ENCODE assay signal across 1 cellular context in the genomic region with DNA sequence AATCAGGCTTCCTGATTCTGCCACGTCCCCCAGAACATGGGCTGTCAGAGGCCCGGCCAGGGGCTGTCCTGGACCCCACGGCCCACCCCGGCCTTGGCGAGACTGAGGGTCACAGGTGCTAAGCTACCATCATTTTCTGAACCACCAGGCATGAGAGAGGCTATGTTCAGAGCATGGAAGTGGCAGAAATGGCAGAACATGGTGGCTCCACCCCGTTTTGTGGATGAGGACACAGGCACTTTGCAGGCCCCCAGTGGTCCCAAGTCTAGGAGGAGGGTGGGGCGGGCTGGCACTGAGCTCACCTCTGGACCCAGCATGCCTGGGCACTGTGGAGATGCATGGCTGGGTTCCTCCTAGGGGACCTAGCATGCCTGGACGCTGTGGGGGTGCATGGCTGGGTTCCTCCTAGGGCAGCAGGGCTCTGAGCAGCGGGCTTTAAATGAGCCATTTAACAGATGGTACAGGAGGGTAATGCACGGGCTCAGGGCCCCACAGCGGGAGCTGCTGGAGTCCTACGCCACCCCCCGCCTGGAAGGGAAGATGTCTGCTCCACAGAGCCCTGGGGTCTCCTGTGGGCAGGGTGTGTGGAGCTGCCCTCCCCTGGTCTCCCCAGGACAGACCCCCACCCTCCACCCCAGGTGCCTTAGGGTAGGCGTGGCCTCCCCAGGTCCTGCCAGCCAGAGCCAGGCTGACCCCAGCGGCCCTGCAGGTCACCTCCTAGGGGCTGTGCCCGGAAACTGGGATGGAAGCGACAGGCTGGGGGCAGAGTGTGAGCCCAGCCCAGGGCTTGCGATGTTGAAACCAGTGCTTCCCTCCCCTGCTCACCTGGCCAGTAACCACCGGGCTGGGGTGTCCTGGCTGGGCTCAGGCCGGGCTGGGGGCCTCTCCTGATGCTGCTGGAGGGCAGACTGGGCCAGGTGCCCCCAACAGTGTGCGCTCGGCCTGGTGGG.
TF ChIP-seq lines count a peak whose summit lies in the region.

No MANE protein-coding gene starts in this region.

TF ChIP-seq in HepG2, 621 proteins besides CTCF, POLR2A, EP300 and RAD21 (continued from another document):
- TF ChIP-seq, protein P1, sequence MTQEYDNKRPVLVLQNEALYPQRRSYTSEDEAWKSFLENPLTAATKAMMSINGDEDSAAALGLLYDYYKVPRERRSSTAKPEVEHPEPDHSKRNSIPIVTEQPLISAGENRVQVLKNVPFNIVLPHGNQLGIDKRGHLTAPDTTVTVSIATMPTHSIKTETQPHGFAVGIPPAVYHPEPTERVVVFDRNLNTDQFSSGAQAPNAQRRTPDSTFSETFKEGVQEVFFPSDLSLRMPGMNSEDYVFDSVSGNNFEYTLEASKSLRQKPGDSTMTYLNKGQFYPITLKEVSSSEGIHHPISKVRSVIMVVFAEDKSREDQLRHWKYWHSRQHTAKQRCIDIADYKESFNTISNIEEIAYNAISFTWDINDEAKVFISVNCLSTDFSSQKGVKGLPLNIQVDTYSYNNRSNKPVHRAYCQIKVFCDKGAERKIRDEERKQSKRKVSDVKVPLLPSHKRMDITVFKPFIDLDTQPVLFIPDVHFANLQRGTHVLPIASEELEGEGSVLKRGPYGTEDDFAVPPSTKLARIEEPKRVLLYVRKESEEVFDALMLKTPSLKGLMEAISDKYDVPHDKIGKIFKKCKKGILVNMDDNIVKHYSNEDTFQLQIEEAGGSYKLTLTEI (CRISPR knock-in tag; conservative IDR thresholded peaks at IDR 0.05) = no peak
- TF ChIP-seq, protein P2, sequence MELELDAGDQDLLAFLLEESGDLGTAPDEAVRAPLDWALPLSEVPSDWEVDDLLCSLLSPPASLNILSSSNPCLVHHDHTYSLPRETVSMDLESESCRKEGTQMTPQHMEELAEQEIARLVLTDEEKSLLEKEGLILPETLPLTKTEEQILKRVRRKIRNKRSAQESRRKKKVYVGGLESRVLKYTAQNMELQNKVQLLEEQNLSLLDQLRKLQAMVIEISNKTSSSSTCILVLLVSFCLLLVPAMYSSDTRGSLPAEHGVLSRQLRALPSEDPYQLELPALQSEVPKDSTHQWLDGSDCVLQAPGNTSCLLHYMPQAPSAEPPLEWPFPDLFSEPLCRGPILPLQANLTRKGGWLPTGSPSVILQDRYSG (CRISPR knock-in tag; IDR thresholded peaks at IDR 0.05) = no peak
- TF ChIP-seq ZC3H4 (CRISPR knock-in tag; IDR thresholded peaks at IDR 0.05; ENCODE audit: borderline replicate concordance) = no peak
- TF ChIP-seq, protein P3, sequence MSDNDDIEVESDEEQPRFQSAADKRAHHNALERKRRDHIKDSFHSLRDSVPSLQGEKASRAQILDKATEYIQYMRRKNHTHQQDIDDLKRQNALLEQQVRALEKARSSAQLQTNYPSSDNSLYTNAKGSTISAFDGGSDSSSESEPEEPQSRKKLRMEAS (IDR thresholded peaks at IDR 0.05) = no peak
- TF ChIP-seq, protein P4, sequence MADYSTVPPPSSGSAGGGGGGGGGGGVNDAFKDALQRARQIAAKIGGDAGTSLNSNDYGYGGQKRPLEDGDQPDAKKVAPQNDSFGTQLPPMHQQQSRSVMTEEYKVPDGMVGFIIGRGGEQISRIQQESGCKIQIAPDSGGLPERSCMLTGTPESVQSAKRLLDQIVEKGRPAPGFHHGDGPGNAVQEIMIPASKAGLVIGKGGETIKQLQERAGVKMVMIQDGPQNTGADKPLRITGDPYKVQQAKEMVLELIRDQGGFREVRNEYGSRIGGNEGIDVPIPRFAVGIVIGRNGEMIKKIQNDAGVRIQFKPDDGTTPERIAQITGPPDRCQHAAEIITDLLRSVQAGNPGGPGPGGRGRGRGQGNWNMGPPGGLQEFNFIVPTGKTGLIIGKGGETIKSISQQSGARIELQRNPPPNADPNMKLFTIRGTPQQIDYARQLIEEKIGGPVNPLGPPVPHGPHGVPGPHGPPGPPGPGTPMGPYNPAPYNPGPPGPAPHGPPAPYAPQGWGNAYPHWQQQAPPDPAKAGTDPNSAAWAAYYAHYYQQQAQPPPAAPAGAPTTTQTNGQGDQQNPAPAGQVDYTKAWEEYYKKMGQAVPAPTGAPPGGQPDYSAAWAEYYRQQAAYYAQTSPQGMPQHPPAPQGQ (CRISPR knock-in tag; IDR thresholded peaks at IDR 0.05; ENCODE audit: borderline replicate concordance) = no peak
- TF ChIP-seq, protein P5, sequence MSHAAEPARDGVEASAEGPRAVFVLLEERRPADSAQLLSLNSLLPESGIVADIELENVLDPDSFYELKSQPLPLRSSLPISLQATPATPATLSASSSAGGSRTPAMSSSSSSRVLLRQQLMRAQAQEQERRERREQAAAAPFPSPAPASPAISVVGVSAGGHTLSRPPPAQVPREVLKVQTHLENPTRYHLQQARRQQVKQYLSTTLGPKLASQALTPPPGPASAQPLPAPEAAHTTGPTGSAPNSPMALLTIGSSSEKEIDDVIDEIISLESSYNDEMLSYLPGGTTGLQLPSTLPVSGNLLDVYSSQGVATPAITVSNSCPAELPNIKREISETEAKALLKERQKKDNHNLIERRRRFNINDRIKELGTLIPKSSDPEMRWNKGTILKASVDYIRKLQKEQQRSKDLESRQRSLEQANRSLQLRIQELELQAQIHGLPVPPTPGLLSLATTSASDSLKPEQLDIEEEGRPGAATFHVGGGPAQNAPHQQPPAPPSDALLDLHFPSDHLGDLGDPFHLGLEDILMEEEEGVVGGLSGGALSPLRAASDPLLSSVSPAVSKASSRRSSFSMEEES (CRISPR knock-in tag; IDR thresholded peaks at IDR 0.05) = no peak
- no peak for TF ChIP-seq RFX3 (CRISPR knock-in tag; IDR thresholded peaks at IDR 0.05)
- TF ChIP-seq, protein P6, sequence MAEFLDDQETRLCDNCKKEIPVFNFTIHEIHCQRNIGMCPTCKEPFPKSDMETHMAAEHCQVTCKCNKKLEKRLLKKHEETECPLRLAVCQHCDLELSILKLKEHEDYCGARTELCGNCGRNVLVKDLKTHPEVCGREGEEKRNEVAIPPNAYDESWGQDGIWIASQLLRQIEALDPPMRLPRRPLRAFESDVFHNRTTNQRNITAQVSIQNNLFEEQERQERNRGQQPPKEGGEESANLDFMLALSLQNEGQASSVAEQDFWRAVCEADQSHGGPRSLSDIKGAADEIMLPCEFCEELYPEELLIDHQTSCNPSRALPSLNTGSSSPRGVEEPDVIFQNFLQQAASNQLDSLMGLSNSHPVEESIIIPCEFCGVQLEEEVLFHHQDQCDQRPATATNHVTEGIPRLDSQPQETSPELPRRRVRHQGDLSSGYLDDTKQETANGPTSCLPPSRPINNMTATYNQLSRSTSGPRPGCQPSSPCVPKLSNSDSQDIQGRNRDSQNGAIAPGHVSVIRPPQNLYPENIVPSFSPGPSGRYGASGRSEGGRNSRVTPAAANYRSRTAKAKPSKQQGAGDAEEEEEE (CRISPR knock-in tag; IDR thresholded peaks at IDR 0.05; ENCODE audit: borderline replicate concordance) = no peak
- no peak for TF ChIP-seq ZNF510 (CRISPR knock-in tag; IDR thresholded peaks at IDR 0.05; ENCODE audit: low read depth)
- TF ChIP-seq HNF4A (CRISPR knock-in tag; IDR thresholded peaks at IDR 0.05) = no peak
- TF ChIP-seq ZNF577 (CRISPR knock-in tag; IDR thresholded peaks at IDR 0.05; ENCODE audit: borderline replicate concordance, low read depth) = no peak
- no peak for TF ChIP-seq ISX (CRISPR knock-in tag; conservative IDR thresholded peaks at IDR 0.05)
